In the genomic region with DNA sequence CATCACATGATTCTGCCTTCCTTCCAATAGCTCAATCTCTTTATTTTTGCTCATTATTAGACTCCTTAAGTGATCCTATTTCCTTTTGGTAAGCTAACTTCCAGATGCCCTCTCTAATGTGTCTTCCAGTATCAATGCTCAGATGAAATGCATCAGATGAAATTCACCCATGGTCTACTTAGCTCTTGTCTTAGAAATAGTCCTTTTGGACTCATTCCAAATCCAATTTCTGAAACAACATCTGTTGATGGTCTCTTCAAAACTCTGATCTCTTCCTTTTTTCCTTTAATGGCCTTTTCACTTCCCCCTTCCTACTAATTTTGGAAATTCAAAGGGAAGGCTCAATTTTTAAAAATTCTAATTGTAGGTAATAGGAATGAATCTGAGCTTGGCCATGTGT, we compare ENCODE assay signal across 17 cellular contexts.
"Had no signal": no experiment of that assay in that cellular context is flagged by ENCODE, and none has a peak within 500 bp of the region (broad histone marks: within the 10 kb centered on the region; RNA-seq: fewer than 3 reads in every experiment).

No MANE protein-coding gene starts in this region.

- DNase-seq: cortex of kidney; dorsolateral prefrontal cortex; effector CD8-positive, alpha-beta T cell; foreskin melanocyte; head of caudate nucleus; hippocampal formation; left colon; mammary epithelial cell; naive thymus-derived CD8-positive, alpha-beta T cell; posterior cingulate gyrus; small intestine; stimulated activated CD4-positive, alpha-beta T cell treated with anti-CD3 and anti-CD28 coated beads, Interleukin-2, amount 100 ng/mL, for 48 hours; stimulated activated naive CD4-positive, alpha-beta T cell treated with Interleukin-2 at 50 U/mL for 16 hours; upper lobe of left lung; uterus had no signal

- H3K9me3 ChIP-seq: neutrophil, right atrium auricular region, upper lobe of left lung, uterus had no signal

- H3K27ac ChIP-seq: dorsolateral prefrontal cortex, neutrophil, right atrium auricular region, upper lobe of left lung, uterus had no signal

- H3K36me3 ChIP-seq: neutrophil, right atrium auricular region, upper lobe of left lung, uterus had no signal

- H3K4me3 ChIP-seq: right atrium auricular region, upper lobe of left lung, uterus had no signal

- H3K27me3 ChIP-seq: dorsolateral prefrontal cortex, neutrophil, right atrium auricular region, upper lobe of left lung, uterus had no signal

- ATAC-seq: left colon; naive thymus-derived CD8-positive, alpha-beta T cell had no signal

- H3K4me1 ChIP-seq: right atrium auricular region, upper lobe of left lung, uterus had no signal
